8 cellular contexts compared by ENCODE assay signal in the genomic region with DNA sequence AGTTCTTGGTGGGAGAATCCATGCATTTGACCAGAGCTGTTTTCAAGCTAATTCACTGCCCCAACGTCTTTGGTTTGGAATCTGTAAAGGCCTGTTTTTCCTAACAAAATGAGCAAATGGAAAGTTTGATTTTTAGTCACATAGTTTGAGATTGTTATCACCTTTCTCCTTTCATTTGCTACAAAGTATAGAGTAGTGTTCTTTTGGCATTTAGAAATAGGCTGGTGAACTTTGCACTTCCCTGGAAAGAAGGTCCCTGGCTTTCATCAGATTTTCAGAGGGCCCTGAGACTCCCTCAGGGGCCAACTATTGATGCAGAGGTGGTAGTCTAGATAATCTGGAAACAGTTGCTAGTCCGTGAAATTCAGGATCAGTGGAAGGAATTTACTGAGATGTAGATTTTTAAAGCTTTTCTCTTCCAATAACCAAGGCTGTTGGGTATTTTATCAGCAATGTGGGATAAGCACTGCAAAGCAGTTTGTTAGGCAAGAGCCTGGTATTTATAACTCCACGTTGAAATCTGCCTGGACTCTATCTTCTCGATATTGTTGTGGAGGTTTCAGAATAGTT. TPM values are rescaled to one million over a fixed set of nuclear protein-coding genes. Genes with fewer than 3 reads are reported as not detected.
DNase-seq lines count a peak whose midpoint lies in the region; TF ChIP-seq lines count a peak whose summit lies in the region.

No MANE protein-coding gene starts in this region.

- H3K36me3 Mint-ChIP-seq in endothelial cell (ENCODE audit: low read depth, unreplicated experiment): peaks cover 6% of the 10 kb centered on the region

- H3K9me3 Mint-ChIP-seq in endothelial cell (ENCODE audit: unreplicated experiment): no peaks in the 10 kb centered on the region

- no peaks in the 10 kb centered on the region for H3K9me3 ChIP-seq in OCI-LY3 (ENCODE audit: insufficient read depth, low read length)
- H3K9me3 ChIP-seq in osteoblast (ENCODE audit: low read depth, low read length): no peaks in the 10 kb centered on the region

- H3K36me3 ChIP-seq in GM06990 (ENCODE audit: control insufficient read depth, insufficient read depth, low read length) (no peaks in the 10 kb centered on the region), OCI-LY3 (replicated peaks; ENCODE audit: low read depth, low read length) (peaks cover 9% of the 10 kb centered on the region), osteoblast (ENCODE audit: insufficient read depth, low read length) (no peaks in the 10 kb centered on the region)

- H3K27ac ChIP-seq in OCI-LY3 (ENCODE audit: low read length) (peak overlapping the region; percentile 78), osteoblast (ENCODE audit: low read depth, low read length) (peak overlapping the region; percentile 95)

- peak overlapping the region; percentile 4 for H3K4me3 Mint-ChIP-seq in endothelial cell (ENCODE audit: unreplicated experiment)

- H3K4me1 Mint-ChIP-seq in endothelial cell (ENCODE audit: unreplicated experiment): peaks cover 35% of the 10 kb centered on the region

- H3K79me2 ChIP-seq in OCI-LY3 (ENCODE audit: low read length) (peaks cover 62% of the 10 kb centered on the region), osteoblast (ENCODE audit: insufficient read depth, low read length) (peaks cover 74% of the 10 kb centered on the region)

- H3K4me2 ChIP-seq in OCI-LY3 (ENCODE audit: low read length) (peak overlapping the region; percentile 78), osteoblast (ENCODE audit: insufficient read depth, low read length) (peak overlapping the region; percentile 98)

- H3K4me1 ChIP-seq in OCI-LY3 (ENCODE audit: low read length) (peaks cover 54% of the 10 kb centered on the region), osteoblast (ENCODE audit: insufficient read depth, low read length) (peaks cover 27% of the 10 kb centered on the region)

- H2AFZ ChIP-seq in OCI-LY3 (ENCODE audit: low read depth, low read length) (no peak overlapping the region), osteoblast (ENCODE audit: low read length) (no peak overlapping the region)

- H3K27me3 ChIP-seq in GM06990 (replicated peaks; ENCODE audit: control insufficient read depth, insufficient read depth, low read length) (no peaks in the 10 kb centered on the region), OCI-LY3 (ENCODE audit: low read depth, low read length) (no peaks in the 10 kb centered on the region), osteoblast (ENCODE audit: insufficient read depth, low read length) (peaks cover 4% of the 10 kb centered on the region)

- DNase-seq in GM06990 (ENCODE audit: extremely low read depth, insufficient read length) (no peak), endothelial cell (ENCODE audit: low spot score) (no peak), osteoblast (ENCODE audit: insufficient read length, low spot score, missing footprints) (no peak), NCI-H2081 (lab: John Stamatoyannopoulos, UW) (no peak), anterior cingulate cortex (lab: John Stamatoyannopoulos, UW) (no peak), kidney tubule cell (ENCODE audit: low spot score) (no peak), GM19238 (ENCODE audit: insufficient read length, low spot score) (no peak)

- H3K9ac ChIP-seq in OCI-LY3 (ENCODE audit: low read length): peak overlapping the region; percentile 77

- H3K27ac Mint-ChIP-seq in endothelial cell (ENCODE audit: unreplicated experiment): no peak overlapping the region

- H3K4me3 ChIP-seq in GM06990 (replicated peaks; ENCODE audit: low read depth, low read length) (peak overlapping the region; percentile 89), OCI-LY3 (ENCODE audit: low read length) (peak overlapping the region; percentile 83), osteoblast (ENCODE audit: insufficient read depth, low read length) (peak overlapping the region; percentile 98)

- H4K20me1 ChIP-seq in OCI-LY3 (ENCODE audit: insufficient read depth, low read length) (0 out of 2 replicates have a peak, but pooled peaks cover 3% of the 10 kb centered on the region), osteoblast (ENCODE audit: insufficient read depth, low read length) (peaks cover 24% of the 10 kb centered on the region)

- TF ChIP-seq CTCF in GM06990 (IDR thresholded peaks at IDR 0.05; ENCODE audit: insufficient read depth, low read length, poor library complexity, severe bottlenecking) (no peak), OCI-LY3 (IDR thresholded peaks at IDR 0.05; ENCODE audit: low read depth, low read length) (no peak), endothelial cell (IDR thresholded peaks at IDR 0.05; ENCODE audit: unreplicated experiment) (no peak), osteoblast (IDR thresholded peaks at IDR 0.05; ENCODE audit: extremely low read depth, low read depth, low read length) (no peak)

- peaks cover 3% of the 10 kb centered on the region for H3K27me3 Mint-ChIP-seq in endothelial cell (ENCODE audit: unreplicated experiment)

RNA-seq across cellular contexts. Expression of a gene that starts 1.7 kb away (rescaled TPM):
- total RNA-seq in endothelial cell (ENCODE audit: unreplicated experiment) (20.3 TPM), osteoblast (42.0 and 47.7 TPM in 2 replicates)
